In genomic region chr16:84839956-84840355, GRCh38 we compare ENCODE assay signal across 13 cellular contexts. TPM values are rescaled to one million over a fixed set of nuclear protein-coding genes. Genes with fewer than 3 reads are reported as not detected.
DNase-seq lines count a peak whose midpoint lies in the region; ATAC-seq and TF ChIP-seq lines count a peak whose summit lies in the region.
"Had no signal": no experiment of that assay in that cellular context is flagged by ENCODE, and none has a peak within 500 bp of the region (broad histone marks: within the 10 kb centered on the region; RNA-seq: fewer than 3 reads in every experiment).

No MANE protein-coding gene starts in this region.

- no peaks in the 10 kb centered on the region for H3K36me3 ChIP-seq in uterus
- H3K36me3 ChIP-seq: thoracic aorta had no signal

- H3K9me3 ChIP-seq in uterus, result no peaks in the 10 kb centered on the region
- H3K9me3 ChIP-seq: heart right ventricle, thoracic aorta had no signal

- no peak overlapping the region for H3K4me3 ChIP-seq in uterus
- H3K4me3 ChIP-seq: heart right ventricle, thoracic aorta had no signal

- no peak for TF ChIP-seq CTCF in uterus (IDR thresholded peaks at IDR 0.05)

- TF ChIP-seq POLR2A in uterus (IDR thresholded peaks at IDR 0.05), result no peak

- H3K27ac ChIP-seq in uterus, result peak overlapping the region; percentile 94 to 99
- H3K27ac ChIP-seq: thoracic aorta had no signal

- no peaks in the 10 kb centered on the region for H3K27me3 ChIP-seq in uterus

- intact Hi-C loops in uterus (cut with DNase I; ENCODE audit: low total_unique reads), result no loop called here

- 0 out of 3 replicates have a peak, but pooled peaks have one; percentile 3 for ATAC-seq in SK-N-SH treated with all-trans-retinoic acid at 6 μM for 48 hours
- ATAC-seq: heart right ventricle, left ventricle myocardium superior had no signal

- H3K4me1 ChIP-seq in uterus, result peaks cover 9% of the 10 kb centered on the region in 2 donors

- DNase-seq in HCEC 1CT (peak; percentile 79), fibroblast of peridontal ligament (ENCODE audit: extremely low read depth) (peak; percentile 78), uterus (no peak), NCI-H2171 (lab: John Stamatoyannopoulos, UW) (no peak), DMS114 treated with DMSO at 0.1 percent for 48 hours (lab: John Stamatoyannopoulos, UW; ENCODE audit: unreplicated experiment) (no peak), NCI-H510A treated with DMSO at 0.1 percent for 48 hours (lab: John Stamatoyannopoulos, UW) (no peak)
- DNase-seq: activated T-cell treated with anti-CD3 and anti-CD28 coated beads for 4 hours; effector memory CD4-positive, alpha-beta T cell; heart right ventricle; left ventricle myocardium superior; NCI-H748 treated with DMSO at 0.1 percent for 48 hours had no signal

TF ChIP-seq in SK-N-SH treated with all-trans-retinoic acid at 6 μM for 48 hours, 23 proteins besides CTCF, POLR2A, EP300 and RAD21:
- TF ChIP-seq BACH2 (CRISPR knock-in tag; IDR thresholded peaks at IDR 0.05; ENCODE audit: borderline replicate concordance) (no peak), ZFP3 (CRISPR knock-in tag; IDR thresholded peaks at IDR 0.05) (no peak), RARB (CRISPR knock-in tag; IDR thresholded peaks at IDR 0.05) (no peak), SNAI2 (CRISPR knock-in tag; IDR thresholded peaks at IDR 0.05) (no peak), TOX (CRISPR knock-in tag; IDR thresholded peaks at IDR 0.05; ENCODE audit: borderline replicate concordance) (no peak), ISL1 (CRISPR knock-in tag; IDR thresholded peaks at IDR 0.05) (no peak), CREB5 (CRISPR knock-in tag; IDR thresholded peaks at IDR 0.05; ENCODE audit: low read depth) (no peak), GLIS3 (CRISPR knock-in tag; IDR thresholded peaks at IDR 0.05) (no peak), POU6F1 (CRISPR knock-in tag; IDR thresholded peaks at IDR 0.05; ENCODE audit: borderline replicate concordance, low read depth) (no peak), ZNF8 (CRISPR knock-in tag; IDR thresholded peaks at IDR 0.05) (no peak), ZNF70 (CRISPR knock-in tag; IDR thresholded peaks at IDR 0.05) (no peak), CSRNP3 (CRISPR knock-in tag; IDR thresholded peaks at IDR 0.05) (no peak), ZNF565 (CRISPR knock-in tag; conservative IDR thresholded peaks at IDR 0.05; ENCODE audit: low read depth) (no peak), ZFP30 (CRISPR knock-in tag; IDR thresholded peaks at IDR 0.05) (no peak), TCF4 (CRISPR knock-in tag; IDR thresholded peaks at IDR 0.05; ENCODE audit: borderline replicate concordance) (no peak), PPARA (CRISPR knock-in tag; IDR thresholded peaks at IDR 0.05; ENCODE audit: borderline replicate concordance) (no peak), CSDC2 (CRISPR knock-in tag; IDR thresholded peaks at IDR 0.05) (no peak)
- TF ChIP-seq, protein P1, sequence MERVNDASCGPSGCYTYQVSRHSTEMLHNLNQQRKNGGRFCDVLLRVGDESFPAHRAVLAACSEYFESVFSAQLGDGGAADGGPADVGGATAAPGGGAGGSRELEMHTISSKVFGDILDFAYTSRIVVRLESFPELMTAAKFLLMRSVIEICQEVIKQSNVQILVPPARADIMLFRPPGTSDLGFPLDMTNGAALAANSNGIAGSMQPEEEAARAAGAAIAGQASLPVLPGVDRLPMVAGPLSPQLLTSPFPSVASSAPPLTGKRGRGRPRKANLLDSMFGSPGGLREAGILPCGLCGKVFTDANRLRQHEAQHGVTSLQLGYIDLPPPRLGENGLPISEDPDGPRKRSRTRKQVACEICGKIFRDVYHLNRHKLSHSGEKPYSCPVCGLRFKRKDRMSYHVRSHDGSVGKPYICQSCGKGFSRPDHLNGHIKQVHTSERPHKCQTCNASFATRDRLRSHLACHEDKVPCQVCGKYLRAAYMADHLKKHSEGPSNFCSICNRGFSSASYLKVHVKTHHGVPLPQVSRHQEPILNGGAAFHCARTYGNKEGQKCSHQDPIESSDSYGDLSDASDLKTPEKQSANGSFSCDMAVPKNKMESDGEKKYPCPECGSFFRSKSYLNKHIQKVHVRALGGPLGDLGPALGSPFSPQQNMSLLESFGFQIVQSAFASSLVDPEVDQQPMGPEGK (CRISPR knock-in tag; IDR thresholded peaks at IDR 0.05; ENCODE audit: borderline replicate concordance), result no peak
- TF ChIP-seq, protein P2, sequence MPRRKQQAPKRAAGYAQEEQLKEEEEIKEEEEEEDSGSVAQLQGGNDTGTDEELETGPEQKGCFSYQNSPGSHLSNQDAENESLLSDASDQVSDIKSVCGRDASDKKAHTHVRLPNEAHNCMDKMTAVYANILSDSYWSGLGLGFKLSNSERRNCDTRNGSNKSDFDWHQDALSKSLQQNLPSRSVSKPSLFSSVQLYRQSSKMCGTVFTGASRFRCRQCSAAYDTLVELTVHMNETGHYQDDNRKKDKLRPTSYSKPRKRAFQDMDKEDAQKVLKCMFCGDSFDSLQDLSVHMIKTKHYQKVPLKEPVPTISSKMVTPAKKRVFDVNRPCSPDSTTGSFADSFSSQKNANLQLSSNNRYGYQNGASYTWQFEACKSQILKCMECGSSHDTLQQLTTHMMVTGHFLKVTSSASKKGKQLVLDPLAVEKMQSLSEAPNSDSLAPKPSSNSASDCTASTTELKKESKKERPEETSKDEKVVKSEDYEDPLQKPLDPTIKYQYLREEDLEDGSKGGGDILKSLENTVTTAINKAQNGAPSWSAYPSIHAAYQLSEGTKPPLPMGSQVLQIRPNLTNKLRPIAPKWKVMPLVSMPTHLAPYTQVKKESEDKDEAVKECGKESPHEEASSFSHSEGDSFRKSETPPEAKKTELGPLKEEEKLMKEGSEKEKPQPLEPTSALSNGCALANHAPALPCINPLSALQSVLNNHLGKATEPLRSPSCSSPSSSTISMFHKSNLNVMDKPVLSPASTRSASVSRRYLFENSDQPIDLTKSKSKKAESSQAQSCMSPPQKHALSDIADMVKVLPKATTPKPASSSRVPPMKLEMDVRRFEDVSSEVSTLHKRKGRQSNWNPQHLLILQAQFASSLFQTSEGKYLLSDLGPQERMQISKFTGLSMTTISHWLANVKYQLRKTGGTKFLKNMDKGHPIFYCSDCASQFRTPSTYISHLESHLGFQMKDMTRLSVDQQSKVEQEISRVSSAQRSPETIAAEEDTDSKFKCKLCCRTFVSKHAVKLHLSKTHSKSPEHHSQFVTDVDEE (CRISPR knock-in tag; IDR thresholded peaks at IDR 0.05), result no peak

RNA-seq across cellular contexts. Expression of gene CRISPLD2, which starts 20.2 kb away (rescaled TPM):
- total RNA-seq in uterus, result 100 to 1,000 TPM; 108 to 441 (median 190) TPM

Comparison
In these comparisons a context has a peak if more than half of its experiments do, and no peak if none do; other contexts are left out.
1. DNase-seq: peak in HCEC 1CT (single experiment) and fibroblast of peridontal ligament (single experiment); none in uterus (0 of 2), NCI-H2171 (single experiment), DMS114 treated with DMSO at 0.1 percent for 48 hours (single experiment) and NCI-H510A treated with DMSO at 0.1 percent for 48 hours (single experiment).